Comparison of ENCODE assay signal across 19 cellular contexts in genomic region chr17:78299052-78299451, GRCh38.
DNase-seq lines count a peak whose midpoint lies in the region; ATAC-seq lines count a peak whose summit lies in the region.
"Had no signal": no experiment of that assay in that cellular context is flagged by ENCODE, and none has a peak within 500 bp of the region (broad histone marks: within the 10 kb centered on the region; RNA-seq: fewer than 3 reads in every experiment).

No MANE protein-coding gene starts in this region.

- no peaks in the 10 kb centered on the region for H3K27me3 ChIP-seq in Karpas-422 (ENCODE audit: low read length)
- H3K27me3 ChIP-seq in mesenchymal stem cell (ENCODE audit: control insufficient read depth in 1 of 2, insufficient read depth in 1 of 2, low read length in 2 of 2) = no peaks in the 10 kb centered on the region
- no peaks in the 10 kb centered on the region for H3K27me3 ChIP-seq in CD8-positive, alpha-beta memory T cell (ENCODE audit: insufficient read depth, low read length, poor library complexity, severe bottlenecking)
- H3K27me3 ChIP-seq: BLaER1 treated with 17β-estradiol and CSF1 and Interleukin-3, amounts not matched to agents 10 nM and 100 nM had no signal

- H2AFZ ChIP-seq in Karpas-422 (ENCODE audit: low read length) (no peak overlapping the region), mesenchymal stem cell (ENCODE audit: low read depth, low read length) (no peak overlapping the region)

- no peak overlapping the region for H2BK5ac ChIP-seq in mesenchymal stem cell (ENCODE audit: low read depth, low read length, poor library complexity, severe bottlenecking)

- H3K9me3 Mint-ChIP-seq in CD8-positive, alpha-beta memory T cell = no peaks in the 10 kb centered on the region
- H3K9me3 Mint-ChIP-seq: CD8-positive, alpha-beta T cell had no signal

- intact Hi-C loops in left ventricle myocardium superior (cut with micrococcal nuclease) (loop anchor here (10.0 kb wide), 1 partner anchor 126 kb away; no protein-coding TSS in a partner anchor), Right ventricle myocardium superior (cut with DNase I) (no loop called here)

- no peaks in the 10 kb centered on the region for H3K79me2 ChIP-seq in Karpas-422 (ENCODE audit: low read length)

- H3K4me1 ChIP-seq in Karpas-422 (ENCODE audit: low read length) (no peaks in the 10 kb centered on the region), mesenchymal stem cell (ENCODE audit: control insufficient read depth, insufficient read depth, low read depth, low read length) (peaks cover 11% of the 10 kb centered on the region)
- H3K4me1 ChIP-seq in CD8-positive, alpha-beta memory T cell (ENCODE audit: insufficient read depth, low read length) = no peaks in the 10 kb centered on the region
- H3K4me1 ChIP-seq: HAP-1 had no signal

- no peaks in the 10 kb centered on the region for H3K27me3 Mint-ChIP-seq in CD8-positive, alpha-beta memory T cell
- H3K27me3 Mint-ChIP-seq: B cell had no signal

- WGBS in mesenchymal stem cell = 86% methylated on average over 11 of the region's 11 CpGs

- H3K27ac ChIP-seq in Karpas-422 (ENCODE audit: low read length) (no peak overlapping the region), mesenchymal stem cell (ENCODE audit: low read length, poor library complexity, severe bottlenecking) (no peak overlapping the region)
- H3K27ac ChIP-seq in CD8-positive, alpha-beta memory T cell (ENCODE audit: low read depth, low read length) = no peak overlapping the region
- H3K27ac ChIP-seq: BLaER1 treated with 17β-estradiol and CSF1 and Interleukin-3, amounts not matched to agents 10 nM and 100 nM had no signal

- H3K27ac Mint-ChIP-seq in CD8-positive, alpha-beta memory T cell = no peak overlapping the region
- H3K27ac Mint-ChIP-seq: B cell; CD8-positive, alpha-beta T cell had no signal

- H3K4me3 ChIP-seq in Karpas-422 (ENCODE audit: low read length) = no peak overlapping the region
- no peak overlapping the region for H3K4me3 ChIP-seq in mesenchymal stem cell (ENCODE audit: insufficient read depth in 1 of 2, low read depth in 1 of 2, low read length in 2 of 2)
- no peak overlapping the region for H3K4me3 ChIP-seq in CD8-positive, alpha-beta memory T cell (ENCODE audit: low read length)
- H3K4me3 ChIP-seq: BLaER1 treated with 17β-estradiol and CSF1 and Interleukin-3, amounts not matched to agents 10 nM and 100 nM; GM12878; HAP-1 had no signal

- H2BK15ac ChIP-seq in mesenchymal stem cell (ENCODE audit: low read depth, poor library complexity, severe bottlenecking) = peak overlapping the region; percentile 57

- H3K4me1 Mint-ChIP-seq in CD8-positive, alpha-beta memory T cell = no peaks in the 10 kb centered on the region
- H3K4me1 Mint-ChIP-seq: B cell had no signal

- peak overlapping the region in 1 of 2 experiments; percentile 11 for H3K18ac ChIP-seq in mesenchymal stem cell (ENCODE audit: low read depth in 1 of 2, low read length in 2 of 2)

- peak overlapping the region in 1 of 2 experiments; percentile 11 for H2BK12ac ChIP-seq in mesenchymal stem cell (ENCODE audit: low read length in 2 of 2)

- no peaks in the 10 kb centered on the region for H3K9me2 ChIP-seq in Karpas-422 (replicated peaks; ENCODE audit: insufficient read depth, low read length)

- no peak overlapping the region for H2BK120ac ChIP-seq in mesenchymal stem cell (ENCODE audit: low read depth, low read length)

- ATAC-seq in left ventricle myocardium superior (no peak), Right ventricle myocardium superior (ENCODE audit: poor library complexity) (no peak), GM21390 (IDR thresholded peaks at IDR 0.05; ENCODE audit: unreplicated experiment) (no peak), GM21447 (IDR thresholded peaks at IDR 0.05; ENCODE audit: unreplicated experiment) (no peak)
- ATAC-seq: CD8-positive, alpha-beta T cell; GM12878 had no signal

- DNase-seq in left ventricle myocardium superior = peak; percentile 2
- DNase-seq in Right ventricle myocardium superior = no peak
- DNase-seq in Karpas-422 = peak; percentile 14
- no peak for DNase-seq in mesenchymal stem cell
- DNase-seq in CD8-positive, alpha-beta memory T cell = no peak
- DNase-seq: 8988T; CD8-positive, alpha-beta T cell; COR-L47; DMS 273 treated with DMSO at 0.1 percent for 48 hours; DMS53; DND-41; EL; GOT3 had no signal

- H3K4ac ChIP-seq in mesenchymal stem cell (ENCODE audit: low read depth in 1 of 2, low read length in 2 of 2) = no peak overlapping the region

- H3K14ac ChIP-seq in mesenchymal stem cell (ENCODE audit: low read length in 2 of 2) = no peak overlapping the region

- CTCF ChIA-PET in CD8-positive, alpha-beta memory T cell (lab: Charles Lee) = interaction anchor here (1.9 kb wide), 1 partner anchor 10 kb away, joined by 5 read pairs; no protein-coding TSS in a partner anchor

- H3K4me3 Mint-ChIP-seq in CD8-positive, alpha-beta memory T cell = no peak overlapping the region
- H3K4me3 Mint-ChIP-seq: B cell; CD8-positive, alpha-beta T cell had no signal

- H3K9ac ChIP-seq in Karpas-422 (ENCODE audit: low read length) (no peak overlapping the region), mesenchymal stem cell (ENCODE audit: low read length) (no peak overlapping the region)
- H3K9ac ChIP-seq: BLaER1 treated with 17β-estradiol and CSF1 and Interleukin-3, amounts not matched to agents 10 nM and 100 nM had no signal

- no peak overlapping the region for H4K91ac ChIP-seq in mesenchymal stem cell (ENCODE audit: low read length)

- no peak overlapping the region for H4K8ac ChIP-seq in mesenchymal stem cell (ENCODE audit: low read length)

- H3K9me3 ChIP-seq in Karpas-422 (ENCODE audit: low read length) (no peaks in the 10 kb centered on the region), mesenchymal stem cell (ENCODE audit: control insufficient read depth, low read length) (no peaks in the 10 kb centered on the region)
- no peaks in the 10 kb centered on the region for H3K9me3 ChIP-seq in CD8-positive, alpha-beta memory T cell (ENCODE audit: low read length)
- H3K9me3 ChIP-seq: BLaER1 treated with 17β-estradiol and CSF1 and Interleukin-3, amounts not matched to agents 10 nM and 100 nM; HAP-1 had no signal

- no peaks in the 10 kb centered on the region for H4K20me1 ChIP-seq in Karpas-422 (ENCODE audit: insufficient read depth, low read depth, low read length)
- H4K20me1 ChIP-seq: BLaER1 treated with 17β-estradiol and CSF1 and Interleukin-3, amounts not matched to agents 10 nM and 100 nM had no signal

- no peak overlapping the region for H3K23ac ChIP-seq in mesenchymal stem cell (ENCODE audit: low read length in 2 of 2)

- no peak overlapping the region for H2AK5ac ChIP-seq in mesenchymal stem cell (ENCODE audit: low read length, severe bottlenecking)

- H3K36me3 Mint-ChIP-seq in CD8-positive, alpha-beta memory T cell = no peaks in the 10 kb centered on the region
- H3K36me3 Mint-ChIP-seq: CD8-positive, alpha-beta T cell had no signal

- H3K79me1 ChIP-seq in mesenchymal stem cell (replicated peaks; ENCODE audit: low read length, poor library complexity, severe bottlenecking) = no peaks in the 10 kb centered on the region

- POLR2A ChIA-PET in CD8-positive, alpha-beta memory T cell (lab: Charles Lee) = no interaction called here

- no peaks in the 10 kb centered on the region for H3K36me3 ChIP-seq in Karpas-422 (ENCODE audit: insufficient read depth, low read length)
- no peaks in the 10 kb centered on the region for H3K36me3 ChIP-seq in mesenchymal stem cell (ENCODE audit: control insufficient read depth in 1 of 2, insufficient read depth in 2 of 2, low read depth in 1 of 2, low read length in 2 of 2)
- H3K36me3 ChIP-seq in CD8-positive, alpha-beta memory T cell (ENCODE audit: insufficient read depth, low read length) = no peaks in the 10 kb centered on the region
- H3K36me3 ChIP-seq: BLaER1 treated with 17β-estradiol and CSF1 and Interleukin-3, amounts not matched to agents 10 nM and 100 nM; HAP-1 had no signal

- H3K4me2 ChIP-seq in Karpas-422 (ENCODE audit: low read depth, low read length, poor library complexity, severe bottlenecking) = no peak overlapping the region
- no peak overlapping the region for H3K4me2 ChIP-seq in mesenchymal stem cell (ENCODE audit: low read length, poor library complexity, severe bottlenecking)

Comparison
In these comparisons a context has a peak if more than half of its experiments do, and no peak if none do; other contexts are left out.
1. DNase-seq: peak in left ventricle myocardium superior (single experiment) and Karpas-422 (single experiment); none in Right ventricle myocardium superior (single experiment), mesenchymal stem cell (single experiment) and CD8-positive, alpha-beta memory T cell (0 of 5).